1 cellular context compared by ENCODE assay signal in the genomic region with DNA sequence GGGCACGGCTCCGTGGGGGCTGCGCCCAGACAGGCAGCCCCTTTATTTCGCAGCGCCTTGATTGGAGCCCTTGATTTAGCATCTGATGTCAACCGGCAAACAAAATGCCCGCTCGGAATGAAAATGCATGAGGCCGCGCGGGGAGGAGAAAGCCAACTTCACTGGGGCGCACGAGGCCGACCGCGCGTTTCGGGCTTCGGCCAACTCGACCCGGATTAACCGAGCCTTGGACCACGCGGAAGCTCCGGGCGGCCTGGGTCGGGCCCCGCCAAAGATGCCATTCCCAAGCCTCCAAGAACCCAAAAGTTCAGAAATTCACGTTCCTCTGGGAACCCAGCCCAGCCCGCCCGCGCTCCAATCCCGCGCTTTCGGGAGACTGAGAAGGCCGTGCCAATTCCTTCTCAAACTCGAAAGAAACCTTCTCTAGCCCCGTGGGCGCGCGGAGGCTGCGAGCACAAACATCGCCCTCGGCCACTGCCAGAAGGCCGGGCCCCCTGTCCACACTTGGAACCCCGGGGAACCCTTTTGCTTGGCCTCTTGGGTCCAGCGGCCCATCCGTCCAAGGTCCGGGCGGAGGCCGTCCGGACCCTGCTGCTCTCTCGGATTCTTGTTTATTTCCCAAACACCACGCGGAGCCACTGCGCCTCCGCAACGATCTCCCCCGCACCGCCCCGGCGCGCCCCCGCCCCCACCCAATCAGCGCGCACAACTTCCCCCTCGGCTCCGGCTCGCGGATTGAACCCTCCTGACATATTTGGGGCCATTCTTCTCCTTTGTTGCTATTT.
TF ChIP-seq lines count a peak whose summit lies in the region.

No MANE protein-coding gene starts in this region.

TF ChIP-seq in HepG2, 621 proteins besides CTCF, POLR2A, EP300 and RAD21:
- TF ChIP-seq RBM39 (IDR thresholded peaks at IDR 0.05; ENCODE audit: low read depth, low read length, poor library complexity, severe bottlenecking) = peak; percentile 39
- TF ChIP-seq TBL1XR1 (IDR thresholded peaks at IDR 0.05; ENCODE audit: borderline replicate concordance, low read length, partially characterized antibody) = no peak
- TF ChIP-seq MTF2 (CRISPR knock-in tag; IDR thresholded peaks at IDR 0.05; ENCODE audit: borderline replicate concordance) = peak; percentile 48; the same call in 1 of the 2 replicates
- peak; percentile 16; the same call in 1 of the 2 replicates for TF ChIP-seq EZH2 (conservative IDR thresholded peaks at IDR 0.05; ENCODE audit: low read depth, low read length)
- TF ChIP-seq, protein P1, sequence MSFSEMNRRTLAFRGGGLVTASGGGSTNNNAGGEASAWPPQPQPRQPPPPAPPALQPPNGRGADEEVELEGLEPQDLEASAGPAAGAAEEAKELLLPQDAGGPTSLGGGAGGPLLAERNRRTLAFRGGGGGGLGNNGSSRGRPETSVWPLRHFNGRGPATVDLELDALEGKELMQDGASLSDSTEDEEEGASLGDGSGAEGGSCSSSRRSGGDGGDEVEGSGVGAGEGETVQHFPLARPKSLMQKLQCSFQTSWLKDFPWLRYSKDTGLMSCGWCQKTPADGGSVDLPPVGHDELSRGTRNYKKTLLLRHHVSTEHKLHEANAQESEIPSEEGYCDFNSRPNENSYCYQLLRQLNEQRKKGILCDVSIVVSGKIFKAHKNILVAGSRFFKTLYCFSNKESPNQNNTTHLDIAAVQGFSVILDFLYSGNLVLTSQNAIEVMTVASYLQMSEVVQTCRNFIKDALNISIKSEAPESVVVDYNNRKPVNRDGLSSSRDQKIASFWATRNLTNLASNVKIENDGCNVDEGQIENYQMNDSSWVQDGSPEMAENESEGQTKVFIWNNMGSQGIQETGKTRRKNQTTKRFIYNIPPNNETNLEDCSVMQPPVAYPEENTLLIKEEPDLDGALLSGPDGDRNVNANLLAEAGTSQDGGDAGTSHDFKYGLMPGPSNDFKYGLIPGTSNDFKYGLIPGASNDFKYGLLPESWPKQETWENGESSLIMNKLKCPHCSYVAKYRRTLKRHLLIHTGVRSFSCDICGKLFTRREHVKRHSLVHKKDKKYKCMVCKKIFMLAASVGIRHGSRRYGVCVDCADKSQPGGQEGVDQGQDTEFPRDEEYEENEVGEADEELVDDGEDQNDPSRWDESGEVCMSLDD (CRISPR knock-in tag; IDR thresholded peaks at IDR 0.05; ENCODE audit: borderline replicate concordance) = 0 out of 2 replicates have a peak, but pooled peaks have one; percentile 30
- TF ChIP-seq, protein P2, sequence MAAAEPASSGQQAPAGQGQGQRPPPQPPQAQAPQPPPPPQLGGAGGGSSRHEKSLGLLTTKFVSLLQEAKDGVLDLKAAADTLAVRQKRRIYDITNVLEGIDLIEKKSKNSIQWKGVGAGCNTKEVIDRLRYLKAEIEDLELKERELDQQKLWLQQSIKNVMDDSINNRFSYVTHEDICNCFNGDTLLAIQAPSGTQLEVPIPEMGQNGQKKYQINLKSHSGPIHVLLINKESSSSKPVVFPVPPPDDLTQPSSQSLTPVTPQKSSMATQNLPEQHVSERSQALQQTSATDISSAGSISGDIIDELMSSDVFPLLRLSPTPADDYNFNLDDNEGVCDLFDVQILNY (CRISPR knock-in tag; conservative IDR thresholded peaks at IDR 0.05) = 0 out of 2 replicates have a peak, but pooled peaks have one; percentile 19
- TF ChIP-seq ASH2L (IDR thresholded peaks at IDR 0.05; ENCODE audit: insufficient read length, low read depth, low read length) = no peak
- 0 out of 2 replicates have a peak, but pooled peaks have one; percentile 43 for TF ChIP-seq HDAC6 (IDR thresholded peaks at IDR 0.05; ENCODE audit: low read depth, low read length)
- TF ChIP-seq ARID2 (CRISPR knock-in tag; IDR thresholded peaks at IDR 0.05; ENCODE audit: borderline replicate concordance) = no peak
- TF ChIP-seq, protein P3, sequence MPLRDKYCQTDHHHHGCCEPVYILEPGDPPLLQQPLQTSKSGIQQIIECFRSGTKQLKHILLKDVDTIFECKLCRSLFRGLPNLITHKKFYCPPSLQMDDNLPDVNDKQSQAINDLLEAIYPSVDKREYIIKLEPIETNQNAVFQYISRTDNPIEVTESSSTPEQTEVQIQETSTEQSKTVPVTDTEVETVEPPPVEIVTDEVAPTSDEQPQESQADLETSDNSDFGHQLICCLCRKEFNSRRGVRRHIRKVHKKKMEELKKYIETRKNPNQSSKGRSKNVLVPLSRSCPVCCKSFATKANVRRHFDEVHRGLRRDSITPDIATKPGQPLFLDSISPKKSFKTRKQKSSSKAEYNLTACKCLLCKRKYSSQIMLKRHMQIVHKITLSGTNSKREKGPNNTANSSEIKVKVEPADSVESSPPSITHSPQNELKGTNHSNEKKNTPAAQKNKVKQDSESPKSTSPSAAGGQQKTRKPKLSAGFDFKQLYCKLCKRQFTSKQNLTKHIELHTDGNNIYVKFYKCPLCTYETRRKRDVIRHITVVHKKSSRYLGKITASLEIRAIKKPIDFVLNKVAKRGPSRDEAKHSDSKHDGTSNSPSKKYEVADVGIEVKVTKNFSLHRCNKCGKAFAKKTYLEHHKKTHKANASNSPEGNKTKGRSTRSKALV (CRISPR knock-in tag; IDR thresholded peaks at IDR 0.05) = peak; percentile 95
- TF ChIP-seq, protein P4, sequence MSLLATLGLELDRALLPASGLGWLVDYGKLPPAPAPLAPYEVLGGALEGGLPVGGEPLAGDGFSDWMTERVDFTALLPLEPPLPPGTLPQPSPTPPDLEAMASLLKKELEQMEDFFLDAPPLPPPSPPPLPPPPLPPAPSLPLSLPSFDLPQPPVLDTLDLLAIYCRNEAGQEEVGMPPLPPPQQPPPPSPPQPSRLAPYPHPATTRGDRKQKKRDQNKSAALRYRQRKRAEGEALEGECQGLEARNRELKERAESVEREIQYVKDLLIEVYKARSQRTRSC (CRISPR knock-in tag; IDR thresholded peaks at IDR 0.05; ENCODE audit: low read depth) = no peak
- peak; percentile 21 for TF ChIP-seq AGO1 (IDR thresholded peaks at IDR 0.05; ENCODE audit: low read depth, low read length, poor library complexity, severe bottlenecking)
TF ChIP-seq in HepG2: peak in this region for 8.
